Comparison of ENCODE assay signal across 8 cellular contexts in genomic region chr13:102598061-102598460, GRCh38. TPM values are rescaled to one million over a fixed set of nuclear protein-coding genes. Genes with fewer than 3 reads are reported as not detected.
DNase-seq lines count a peak whose midpoint lies in the region; ATAC-seq, FAIRE-seq and TF ChIP-seq lines count a peak whose summit lies in the region.

No MANE protein-coding gene starts in this region.

- TF ChIP-seq CTCF in kidney (IDR thresholded peaks at IDR 0.05; ENCODE audit: borderline replicate concordance, extremely low read depth, insufficient read depth) = no peak
- no peak for TF ChIP-seq CTCF in thoracic aorta (IDR thresholded peaks at IDR 0.05)

- intact Hi-C loops in activated T-helper 1 cell treated with anti-CD3 and anti-CD28 coated beads, Interleukin-12 subunit alpha, Interleukin-12 subunit beta, Interleukin-2, Interleukin-4 antibody, amounts not matched to agents 30 ng/mL and 10 ng/mL and 1 ng/mL, durations not matched to agents 14 hours and 24 hours and 36 hours (cut with micrococcal nuclease) = no loop called here
- intact Hi-C loops in kidney (cut with DNase I) = no loop called here

- FAIRE-seq in kidney (lab: Jason Lieb, UNC) = no peak
- no peak for FAIRE-seq in RCC 7860 (lab: Jason Lieb, UNC)

- no peaks in the 10 kb centered on the region for H3K9me3 Mint-ChIP-seq in activated CD8-positive, alpha-beta memory T cell treated with anti-CD3 and anti-CD28 coated beads, Interleukin-2, amount 10 ng/mL, durations not matched to agents 7 days and 5 days (ENCODE audit: low read depth)
- H3K9me3 Mint-ChIP-seq in activated T-helper 1 cell treated with anti-CD3 and anti-CD28 coated beads, Interleukin-12 subunit alpha, Interleukin-12 subunit beta, Interleukin-2, Interleukin-4 antibody, amounts not matched to agents 30 ng/mL and 10 ng/mL and 1 ng/mL, durations not matched to agents 14 hours and 24 hours and 36 hours = no peaks in the 10 kb centered on the region

- peak overlapping the region; percentile 89 for H3K27ac Mint-ChIP-seq in activated CD8-positive, alpha-beta memory T cell treated with anti-CD3 and anti-CD28 coated beads, Interleukin-2, amount 10 ng/mL, durations not matched to agents 7 days and 5 days
- peak overlapping the region; percentile 89 for H3K27ac Mint-ChIP-seq in activated T-helper 1 cell treated with anti-CD3 and anti-CD28 coated beads, Interleukin-12 subunit alpha, Interleukin-12 subunit beta, Interleukin-2, Interleukin-4 antibody, amounts not matched to agents 30 ng/mL and 10 ng/mL and 1 ng/mL, durations not matched to agents 14 hours and 24 hours and 36 hours

- DNase-seq in activated CD8-positive, alpha-beta memory T cell treated with anti-CD3 and anti-CD28 coated beads, Interleukin-2, amount 10 ng/mL, durations not matched to agents 7 days and 5 days = no peak
- DNase-seq in activated CD8-positive, alpha-beta memory T cell treated with anti-CD3 and anti-CD28 coated beads, Interleukin-2, amount 50 U/mL, for 48 hours = no peak
- DNase-seq in activated T-helper 1 cell treated with anti-CD3 and anti-CD28 coated beads, Interleukin-12 subunit alpha, Interleukin-12 subunit beta, Interleukin-2, Interleukin-4 antibody, amounts not matched to agents 30 ng/mL and 10 ng/mL and 1 ng/mL, durations not matched to agents 14 hours and 24 hours and 36 hours (ENCODE audit: low spot score) = no peak
- DNase-seq in kidney = no peak
- no peak for DNase-seq in thoracic aorta (ENCODE audit: low spot score)
- DNase-seq in RCC 7860 (ENCODE audit: low spot score) = no peak

- H3K4me3 ChIP-seq in kidney (ENCODE audit: low read length in 2 of 2) = peak overlapping the region; percentile 92 to 99
- peak overlapping the region; percentile 98 for H3K4me3 ChIP-seq in thoracic aorta

- peaks cover 32% of the 10 kb centered on the region for H3K36me3 Mint-ChIP-seq in activated CD8-positive, alpha-beta memory T cell treated with anti-CD3 and anti-CD28 coated beads, Interleukin-2, amount 10 ng/mL, durations not matched to agents 7 days and 5 days
- peaks cover 19% of the 10 kb centered on the region for H3K36me3 Mint-ChIP-seq in activated T-helper 1 cell treated with anti-CD3 and anti-CD28 coated beads, Interleukin-12 subunit alpha, Interleukin-12 subunit beta, Interleukin-2, Interleukin-4 antibody, amounts not matched to agents 30 ng/mL and 10 ng/mL and 1 ng/mL, durations not matched to agents 14 hours and 24 hours and 36 hours (ENCODE audit: low read depth)

- H3K27me3 Mint-ChIP-seq in activated CD8-positive, alpha-beta memory T cell treated with anti-CD3 and anti-CD28 coated beads, Interleukin-2, amount 10 ng/mL, durations not matched to agents 7 days and 5 days = no peaks in the 10 kb centered on the region
- no peaks in the 10 kb centered on the region for H3K27me3 Mint-ChIP-seq in activated T-helper 1 cell treated with anti-CD3 and anti-CD28 coated beads, Interleukin-12 subunit alpha, Interleukin-12 subunit beta, Interleukin-2, Interleukin-4 antibody, amounts not matched to agents 30 ng/mL and 10 ng/mL and 1 ng/mL, durations not matched to agents 14 hours and 24 hours and 36 hours (ENCODE audit: insufficient read depth)

- peak overlapping the region; percentile 86 to 100 for H3K9ac ChIP-seq in kidney (ENCODE audit: low read length in 2 of 2)

- H3K27me3 ChIP-seq in thoracic aorta (replicated peaks; ENCODE audit: insufficient read depth) = no peaks in the 10 kb centered on the region

- H3K4me1 Mint-ChIP-seq in activated CD8-positive, alpha-beta memory T cell treated with anti-CD3 and anti-CD28 coated beads, Interleukin-2, amount 10 ng/mL, durations not matched to agents 7 days and 5 days = peaks cover 58% of the 10 kb centered on the region
- peaks cover 70% of the 10 kb centered on the region for H3K4me1 Mint-ChIP-seq in activated T-helper 1 cell treated with anti-CD3 and anti-CD28 coated beads, Interleukin-12 subunit alpha, Interleukin-12 subunit beta, Interleukin-2, Interleukin-4 antibody, amounts not matched to agents 30 ng/mL and 10 ng/mL and 1 ng/mL, durations not matched to agents 14 hours and 24 hours and 36 hours (ENCODE audit: low read depth)

- H3K9me3 ChIP-seq in kidney (ENCODE audit: control insufficient read depth in 1 of 2, low read length in 2 of 2) (no peaks in the 10 kb centered on the region), thoracic aorta (no peaks in the 10 kb centered on the region)

- H3K4me1 ChIP-seq in kidney (ENCODE audit: control insufficient read depth in 1 of 2, insufficient read depth in 1 of 2, low read depth in 1 of 2, low read length in 2 of 2) (peaks cover 5 to 11% of the 10 kb centered on the region in 2 donors), thoracic aorta (ENCODE audit: control insufficient read depth in 1 of 2, low read depth in 2 of 2) (peaks cover 19 to 37% of the 10 kb centered on the region in 2 donors)

- H3K36me3 ChIP-seq in kidney (ENCODE audit: control insufficient read depth in 1 of 2, insufficient read depth in 2 of 2, low read length in 2 of 2) (no peaks in the 10 kb centered on the region), thoracic aorta (no peaks in the 10 kb centered on the region)

- no peak for ATAC-seq in activated CD8-positive, alpha-beta memory T cell treated with anti-CD3 and anti-CD28 coated beads, Interleukin-2, amount 10 ng/mL, durations not matched to agents 7 days and 5 days
- ATAC-seq in thoracic aorta (ENCODE audit: insufficient number of reproducible peaks, low FRiP score, low read depth) (no peak), HG03565 (IDR thresholded peaks at IDR 0.05; ENCODE audit: unreplicated experiment) (no peak), GM18870 (IDR thresholded peaks at IDR 0.05; ENCODE audit: unreplicated experiment) (no peak)

- peak overlapping the region; percentile 89 for H3K4me3 Mint-ChIP-seq in activated CD8-positive, alpha-beta memory T cell treated with anti-CD3 and anti-CD28 coated beads, Interleukin-2, amount 10 ng/mL, durations not matched to agents 7 days and 5 days
- peak overlapping the region; percentile 92 for H3K4me3 Mint-ChIP-seq in activated T-helper 1 cell treated with anti-CD3 and anti-CD28 coated beads, Interleukin-12 subunit alpha, Interleukin-12 subunit beta, Interleukin-2, Interleukin-4 antibody, amounts not matched to agents 30 ng/mL and 10 ng/mL and 1 ng/mL, durations not matched to agents 14 hours and 24 hours and 36 hours

- CTCF ChIA-PET in activated CD8-positive, alpha-beta memory T cell treated with anti-CD3 and anti-CD28 coated beads, Interleukin-2, amount 10 ng/mL, durations not matched to agents 7 days and 5 days (lab: Charles Lee) = interaction anchor here (1.3 to 3.8 kb wide), 3 partner anchors 24 to 248 kb away, joined by 4 to 28 read pairs (median 19); partner anchors contain the start of gene ERCC5

- H3K27ac ChIP-seq in kidney (ENCODE audit: low read depth in 2 of 2, low read length in 2 of 2) (no peak overlapping the region), thoracic aorta (no peak overlapping the region)

RNA-seq across cellular contexts. Expression of gene TPP2, which starts 1.3 kb away (rescaled TPM):
- total RNA-seq in activated CD8-positive, alpha-beta memory T cell treated with anti-CD3 and anti-CD28 coated beads, Interleukin-2, amount 10 ng/mL, durations not matched to agents 7 days and 5 days = 10 to 100 TPM; 74.8 to 95.7 TPM
- 77.0 and 78.9 TPM in 2 replicates for total RNA-seq in activated T-helper 1 cell treated with anti-CD3 and anti-CD28 coated beads, Interleukin-12 subunit alpha, Interleukin-12 subunit beta, Interleukin-2, Interleukin-4 antibody, amounts not matched to agents 30 ng/mL and 10 ng/mL and 1 ng/mL, durations not matched to agents 14 hours and 24 hours and 36 hours
- total RNA-seq in kidney (42.2 TPM), thoracic aorta (10 to 100 TPM; 41.7 to 49.9 TPM)
- polyA plus RNA-seq in kidney (ENCODE audit: insufficient read depth, low read depth, low replicate concordance) = 14.7 TPM
